Comparison of ENCODE assay signal across 13 cellular contexts in the genomic region with DNA sequence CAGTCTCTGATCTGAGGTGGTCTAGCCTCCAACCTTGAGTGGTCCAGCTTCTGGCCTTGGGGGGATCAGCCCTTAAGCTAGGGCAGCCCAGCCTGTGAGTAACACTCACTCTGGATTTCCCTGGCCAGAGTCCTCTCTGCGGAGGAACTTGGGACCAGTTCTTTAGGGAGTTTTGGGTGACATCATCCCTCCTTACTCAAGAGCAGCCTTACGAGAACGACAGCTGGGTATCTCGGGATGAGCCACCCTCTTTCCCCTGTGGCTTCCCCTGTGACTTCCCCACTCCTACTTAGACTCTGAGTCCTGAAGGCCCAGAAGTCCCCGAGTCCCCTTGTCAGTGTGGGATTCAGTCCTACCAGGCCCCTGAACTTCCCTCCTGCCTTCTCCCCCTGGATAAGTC. TPM values are rescaled to one million over a fixed set of nuclear protein-coding genes. Genes with fewer than 3 reads are reported as not detected.
DNase-seq lines count a peak whose midpoint lies in the region; ATAC-seq and TF ChIP-seq lines count a peak whose summit lies in the region.
"Had no signal": no experiment of that assay in that cellular context is flagged by ENCODE, and none has a peak within 500 bp of the region (broad histone marks: within the 10 kb centered on the region; RNA-seq: fewer than 3 reads in every experiment).

No MANE protein-coding gene starts in this region.

- no peaks in the 10 kb centered on the region for H3F3A ChIP-seq in MM.1S (ENCODE audit: insufficient read depth, low read length)

- H3K9me3 ChIP-seq in muscle layer of duodenum (ENCODE audit: control insufficient read depth in 1 of 2, low read length in 2 of 2) (no peaks in the 10 kb centered on the region), MM.1S (replicated peaks; ENCODE audit: insufficient read depth, low read length) (no peaks in the 10 kb centered on the region)
- H3K9me3 ChIP-seq: HAP-1 had no signal

- H3K4me3 ChIP-seq in epithelial cell of esophagus (ENCODE audit: low read length): no peak overlapping the region
- H3K4me3 ChIP-seq in muscle layer of duodenum (ENCODE audit: low read depth in 1 of 2, low read length in 2 of 2): no peak overlapping the region
- no peak overlapping the region for H3K4me3 ChIP-seq in MM.1S (ENCODE audit: low read length)
- H3K4me3 ChIP-seq: HAP-1 had no signal

- H3K4me1 Mint-ChIP-seq in stimulated activated naive CD8-positive, alpha-beta T cell treated with anti-CD3 and anti-CD28 coated beads, Interleukin-15, amount 100 ng/mL, for 72 hours: peaks cover 11% of the 10 kb centered on the region

- H4K20me1 ChIP-seq in MM.1S (ENCODE audit: insufficient read depth, low read length): no peaks in the 10 kb centered on the region

- H3K4me1 ChIP-seq in muscle layer of duodenum (ENCODE audit: control insufficient read depth in 1 of 2, insufficient read depth in 2 of 2, low read length in 2 of 2) (peaks cover 9 to 22% of the 10 kb centered on the region in 2 donors), MM.1S (ENCODE audit: low read length) (no peaks in the 10 kb centered on the region)
- H3K4me1 ChIP-seq: HAP-1 had no signal

- H3K9ac ChIP-seq in MM.1S (ENCODE audit: low read length): no peak overlapping the region

- H3K27ac ChIP-seq in muscle layer of duodenum (ENCODE audit: low read length) (peak overlapping the region; percentile 48), MM.1S (ENCODE audit: low read length) (no peak overlapping the region)

- no peak overlapping the region for H3K4me2 ChIP-seq in MM.1S (ENCODE audit: low read depth, low read length)

- no peak overlapping the region for H2AFZ ChIP-seq in MM.1S (ENCODE audit: low read length)

- no peak overlapping the region for H3K4me3 Mint-ChIP-seq in stimulated activated naive CD8-positive, alpha-beta T cell treated with anti-CD3 and anti-CD28 coated beads, Interleukin-15, amount 100 ng/mL, for 72 hours
- H3K4me3 Mint-ChIP-seq: B cell, memory B cell had no signal

- no peaks in the 10 kb centered on the region for H3K36me3 ChIP-seq in muscle layer of duodenum (ENCODE audit: control insufficient read depth in 1 of 2, insufficient read depth in 2 of 2, low read length in 2 of 2)
- H3K36me3 ChIP-seq in MM.1S (replicated peaks; ENCODE audit: insufficient read depth, low read length): no peaks in the 10 kb centered on the region
- H3K36me3 ChIP-seq: HAP-1 had no signal

- peak; percentile 50 for ATAC-seq in HG03045 (IDR thresholded peaks at IDR 0.05; ENCODE audit: unreplicated experiment)
- ATAC-seq in stimulated activated naive CD8-positive, alpha-beta T cell treated with anti-CD3 and anti-CD28 coated beads, Interleukin-15, amount 100 ng/mL, for 72 hours: no peak

- H3K27me3 ChIP-seq in muscle layer of duodenum (ENCODE audit: low read depth, low read length) (no peaks in the 10 kb centered on the region), MM.1S (replicated peaks; ENCODE audit: insufficient read depth, low read length) (no peaks in the 10 kb centered on the region)

- DNase-seq in AG08395 (ENCODE audit: low spot score) (peak; percentile 81), epithelial cell of esophagus (ENCODE audit: low read depth) (peak; percentile 48), MM.1S (no peak), NCI-H128 (lab: John Stamatoyannopoulos, UW; ENCODE audit: unreplicated experiment) (no peak), HT-29 (ENCODE audit: low spot score) (no peak)
- DNase-seq in stimulated activated naive CD8-positive, alpha-beta T cell treated with anti-CD3 and anti-CD28 coated beads, Interleukin-15, amount 100 ng/mL, for 72 hours: no peak
- DNase-seq: NCI-H510A; stimulated activated CD4-positive, alpha-beta T cell treated with anti-CD3 and anti-CD28 coated beads, Interleukin-2, amount 100 ng/mL, for 24 hours had no signal

- no peak overlapping the region for H3K27ac Mint-ChIP-seq in stimulated activated naive CD8-positive, alpha-beta T cell treated with anti-CD3 and anti-CD28 coated beads, Interleukin-15, amount 100 ng/mL, for 72 hours
- H3K27ac Mint-ChIP-seq: B cell, memory B cell had no signal

- no peaks in the 10 kb centered on the region for H3K9me3 Mint-ChIP-seq in stimulated activated naive CD8-positive, alpha-beta T cell treated with anti-CD3 and anti-CD28 coated beads, Interleukin-15, amount 100 ng/mL, for 72 hours
- H3K9me3 Mint-ChIP-seq: memory B cell had no signal

- no peaks in the 10 kb centered on the region for H3K79me2 ChIP-seq in MM.1S (ENCODE audit: low read length)

- no peaks in the 10 kb centered on the region for H3K9me2 ChIP-seq in MM.1S (replicated peaks; ENCODE audit: insufficient read depth, low read length)

- H3K27me3 Mint-ChIP-seq in stimulated activated naive CD8-positive, alpha-beta T cell treated with anti-CD3 and anti-CD28 coated beads, Interleukin-15, amount 100 ng/mL, for 72 hours: peaks cover 22% of the 10 kb centered on the region

- TF ChIP-seq CTCF in epithelial cell of esophagus (IDR thresholded peaks at IDR 0.05; ENCODE audit: insufficient read depth, low read depth, low read length, missing control alignments): no peak
- TF ChIP-seq CTCF in MM.1S (IDR thresholded peaks at IDR 0.05; ENCODE audit: low read length): no peak

RNA-seq across cellular contexts. Expression of gene PLXND1, which starts 10.2 kb away (rescaled TPM):
- total RNA-seq in HT-29 (2014; rRNA removed; shearing (Covaris generic)): 23.8 and 30.5 TPM in 2 replicates

Comparison
In these comparisons a context has a peak if more than half of its experiments do, and no peak if none do; other contexts are left out.
1. DNase-seq: peak in AG08395 (single experiment) and epithelial cell of esophagus (single experiment); none in stimulated activated naive CD8-positive, alpha-beta T cell treated with anti-CD3 and anti-CD28 coated beads, Interleukin-15, amount 100 ng/mL, for 72 hours (0 of 2), MM.1S (single experiment), NCI-H128 (single experiment) and HT-29 (single experiment).